27 cellular contexts compared by ENCODE assay signal in the genomic region with DNA sequence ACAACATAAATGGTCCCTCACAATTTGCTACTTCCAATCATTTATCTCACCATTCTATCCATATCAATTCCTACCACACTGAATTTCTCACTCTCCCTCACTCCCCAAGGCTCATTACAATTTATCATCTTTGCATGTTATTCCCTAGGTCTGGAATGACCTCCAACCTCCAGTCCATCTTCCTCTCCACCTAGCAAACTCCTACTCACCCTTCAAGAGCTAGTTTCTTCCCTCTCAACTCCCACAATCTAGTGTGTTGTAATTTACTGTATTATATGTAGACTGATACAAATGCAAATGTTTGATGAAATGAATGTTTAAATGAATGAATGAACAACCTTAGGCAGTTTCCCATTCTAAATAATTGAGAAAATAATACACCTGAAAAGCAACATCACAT. TPM values are rescaled to one million over a fixed set of nuclear protein-coding genes. Genes with fewer than 3 reads are reported as not detected.
DNase-seq lines count a peak whose midpoint lies in the region; ATAC-seq, FAIRE-seq and TF ChIP-seq lines count a peak whose summit lies in the region.
"Had no signal": no experiment of that assay in that cellular context is flagged by ENCODE, and none has a peak within 500 bp of the region (broad histone marks: within the 10 kb centered on the region; RNA-seq: fewer than 3 reads in every experiment).

No MANE protein-coding gene starts in this region.

- H3K4me1 Mint-ChIP-seq in CD4-positive, alpha-beta T cell (ENCODE audit: low read depth), result peaks cover 47% of the 10 kb centered on the region
- peaks cover 21% of the 10 kb centered on the region for H3K4me1 Mint-ChIP-seq in endodermal cell

- H3K4me2 ChIP-seq in A549 (peak overlapping the region; percentile 14; the same call in 1 of the 3 replicates), OCI-LY3 (ENCODE audit: low read length) (peak overlapping the region; percentile 28)

- no peak overlapping the region for H2AFZ ChIP-seq in OCI-LY3 (ENCODE audit: low read depth, low read length)

- peak overlapping the region; percentile 62 for H3K4me3 Mint-ChIP-seq in CD4-positive, alpha-beta T cell
- peak overlapping the region; percentile 0 for H3K4me3 Mint-ChIP-seq in endodermal cell
- H3K4me3 Mint-ChIP-seq: activated T-helper 1 cell treated with anti-CD3 and anti-CD28 coated beads, Interleukin-12 subunit alpha, Interleukin-12 subunit beta, Interleukin-2, Interleukin-4 antibody, amounts not matched to agents 30 ng/mL and 10 ng/mL and 1 ng/mL, durations not matched to agents 14 hours and 24 hours and 36 hours; CD14-positive monocyte; T-helper 1 cell treated with Interleukin-12 subunit alpha and Interleukin-12 subunit beta and Interleukin-4 antibody, amounts not matched to agents 30 μg/mL and 1 μg/mL, for 36 hours had no signal

- no peak for TF ChIP-seq POLR2A in A549 (IDR thresholded peaks at IDR 0.05; ENCODE audit: low read length)

- H3K9ac ChIP-seq in OCI-LY3 (ENCODE audit: low read length), result no peak overlapping the region
- peak overlapping the region; percentile 81 for H3K9ac ChIP-seq in endodermal cell (ENCODE audit: extremely low read depth, low read length, poor library complexity, severe bottlenecking)

- ATAC-seq in A549 (no peak), left ventricle myocardium superior (no peak), GM21381 (IDR thresholded peaks at IDR 0.05; ENCODE audit: unreplicated experiment) (no peak)
- no peak for ATAC-seq in CD4-positive, alpha-beta T cell (ENCODE audit: poor library complexity)
- ATAC-seq: activated naive CD4-positive, alpha-beta T cell treated with anti-CD3 and anti-CD28 coated beads, Interleukin-2, amount 50 U/mL, for 72 hours; gastrocnemius medialis; Panc1; sciatic nerve had no signal

- H3K36me3 ChIP-seq in OCI-LY3 (replicated peaks; ENCODE audit: low read depth, low read length), result peaks cover 4% of the 10 kb centered on the region
- H3K36me3 ChIP-seq in endodermal cell (ENCODE audit: control insufficient read depth, insufficient read depth, low read length), result peaks cover 32% of the 10 kb centered on the region
- H3K36me3 ChIP-seq: gastrocnemius medialis, thoracic aorta, uterus had no signal

- peak overlapping the region; percentile 51 for H3K27ac Mint-ChIP-seq in CD4-positive, alpha-beta T cell
- no peak overlapping the region for H3K27ac Mint-ChIP-seq in endodermal cell
- H3K27ac Mint-ChIP-seq: activated T-helper 1 cell treated with anti-CD3 and anti-CD28 coated beads, Interleukin-12 subunit alpha, Interleukin-12 subunit beta, Interleukin-2, Interleukin-4 antibody, amounts not matched to agents 30 ng/mL and 10 ng/mL and 1 ng/mL, durations not matched to agents 14 hours and 24 hours and 36 hours; progenitor cell of endocrine pancreas; T-helper 1 cell treated with Interleukin-12 subunit alpha and Interleukin-12 subunit beta and Interleukin-4 antibody, amounts not matched to agents 30 μg/mL and 1 μg/mL, for 36 hours had no signal

- no peaks in the 10 kb centered on the region for H3K27me3 Mint-ChIP-seq in CD4-positive, alpha-beta T cell
- no peaks in the 10 kb centered on the region for H3K27me3 Mint-ChIP-seq in endodermal cell (ENCODE audit: insufficient read depth)
- H3K27me3 Mint-ChIP-seq: progenitor cell of endocrine pancreas had no signal

- H3K9me3 Mint-ChIP-seq in CD4-positive, alpha-beta T cell, result peaks cover 2% of the 10 kb centered on the region
- H3K9me3 Mint-ChIP-seq in endodermal cell, result peaks cover 8% of the 10 kb centered on the region

- intact Hi-C loops in CD4-positive, alpha-beta T cell (cut with DNase I, micrococcal nuclease), result no loop called here
- intact Hi-C loops in left ventricle myocardium superior (cut with micrococcal nuclease), result no loop called here

- H3K9me3 ChIP-seq in A549 (peaks cover 11% of the 10 kb centered on the region), OCI-LY3 (ENCODE audit: insufficient read depth, low read length) (no peaks in the 10 kb centered on the region), endodermal cell (ENCODE audit: control insufficient read depth, low read length) (peaks cover 13% of the 10 kb centered on the region)
- no peaks in the 10 kb centered on the region for H3K9me3 ChIP-seq in CD4-positive, alpha-beta T cell (ENCODE audit: control insufficient read depth, low read length)
- H3K9me3 ChIP-seq: gastrocnemius medialis, thoracic aorta, uterus had no signal

- H4K20me1 ChIP-seq in OCI-LY3 (ENCODE audit: insufficient read depth, low read length), result peaks cover 54% of the 10 kb centered on the region

- H3K4me1 ChIP-seq in A549 (peaks cover 31% of the 10 kb centered on the region; the same call in 2 of the 3 replicates), OCI-LY3 (ENCODE audit: low read length) (peaks cover 35% of the 10 kb centered on the region), endodermal cell (ENCODE audit: control insufficient read depth, insufficient read depth, low read length) (no peaks in the 10 kb centered on the region)
- H3K4me1 ChIP-seq: uterus had no signal

- TF ChIP-seq CTCF in A549 (IDR thresholded peaks at IDR 0.05) (no peak), OCI-LY3 (IDR thresholded peaks at IDR 0.05; ENCODE audit: low read depth, low read length) (no peak), endodermal cell (conservative IDR thresholded peaks at IDR 0.05) (no peak)
- no peak for TF ChIP-seq CTCF in CD4-positive, alpha-beta T cell (IDR thresholded peaks at IDR 0.05)

- CTCF ChIA-PET in A549 (lab: Yijun Ruan, JAX), result interaction anchor here (1.0 kb wide), 1 partner anchor 89 kb away, joined by 3 read pairs; no protein-coding TSS in a partner anchor
- CTCF ChIA-PET in CD4-positive, alpha-beta T cell (lab: Charles Lee), result interaction anchor here (0.9 to 1.3 kb wide), 2 partner anchors 84 to 181 kb away, joined by 3 read pairs; a partner anchor contains a TSS

- FAIRE-seq in A549 (lab: Jason Lieb, UNC), result no peak
- FAIRE-seq: GM12892 had no signal

- no peak for TF ChIP-seq RAD21 in A549 (conservative IDR thresholded peaks at IDR 0.05 in 1 of 2, IDR thresholded peaks at IDR 0.05 in 1 of 2)

- no peak for TF ChIP-seq EP300 in A549 (IDR thresholded peaks at IDR 0.05)

- POLR2A ChIA-PET in A549 (lab: Yijun Ruan, JAX), result no interaction called here
- POLR2A ChIA-PET in CD4-positive, alpha-beta T cell (lab: Charles Lee), result no interaction called here

- peaks cover 92% of the 10 kb centered on the region for H3K79me2 ChIP-seq in OCI-LY3 (ENCODE audit: low read length)

- peaks cover 39% of the 10 kb centered on the region for H3K36me3 Mint-ChIP-seq in CD4-positive, alpha-beta T cell (ENCODE audit: low read depth)
- peaks cover 11% of the 10 kb centered on the region for H3K36me3 Mint-ChIP-seq in endodermal cell (ENCODE audit: low read depth)
- H3K36me3 Mint-ChIP-seq: CD14-positive monocyte had no signal

- DNase-seq in A549 (ENCODE audit: low read depth in 1 of 2, low spot score in 1 of 2) (no peak), endodermal cell (no peak), AG08395 (ENCODE audit: low spot score) (no peak), anterior cingulate cortex (lab: John Stamatoyannopoulos, UW) (no peak), left ventricle myocardium superior (no peak)
- DNase-seq in CD4-positive, alpha-beta T cell, result no peak
- DNase-seq: activated CD4-positive, alpha-beta T cell treated with anti-CD3 and anti-CD28 coated beads for 48 hours; gastrocnemius medialis; mammary epithelial cell; NCI-H1105 treated with DMSO at 0.1 percent for 48 hours; NCI-H2029; NCI-H526; stimulated activated CD4-positive, alpha-beta T cell treated with anti-CD3 and anti-CD28 coated beads, Interleukin-12 subunit alpha, Interleukin-12 subunit beta, amount 100 ng/mL, for 4 hours; stimulated activated CD4-positive, alpha-beta T cell treated with anti-CD3 and anti-CD28 coated beads, Interleukin-4, amount 100 ng/mL, for 4 hours; stimulated activated naive CD4-positive, alpha-beta T cell treated with Interleukin-2 at 50 U/mL for 16 hours; uterus had no signal

- H3K27me3 ChIP-seq in CD4-positive, alpha-beta T cell (ENCODE audit: control insufficient read depth, insufficient read depth, low read length), result no peaks in the 10 kb centered on the region
- H3K27me3 ChIP-seq in OCI-LY3 (ENCODE audit: low read depth, low read length) (no peaks in the 10 kb centered on the region), endodermal cell (ENCODE audit: control insufficient read depth, insufficient read depth, low read length, poor library complexity, severe bottlenecking) (no peaks in the 10 kb centered on the region)
- H3K27me3 ChIP-seq: gastrocnemius medialis, uterus had no signal

- H3K27ac ChIP-seq in A549, result no peak overlapping the region
- H3K27ac ChIP-seq in CD4-positive, alpha-beta T cell (ENCODE audit: low read depth, low read length), result no peak overlapping the region
- H3K27ac ChIP-seq in OCI-LY3 (ENCODE audit: low read length), result no peak overlapping the region
- no peak overlapping the region for H3K27ac ChIP-seq in endodermal cell (ENCODE audit: low read depth, low read length)
- H3K27ac ChIP-seq: thoracic aorta, uterus had no signal

- H3K4me3 ChIP-seq in A549, result no peak overlapping the region
- H3K4me3 ChIP-seq in OCI-LY3 (ENCODE audit: low read length), result no peak overlapping the region
- peak overlapping the region; percentile 99 for H3K4me3 ChIP-seq in endodermal cell (ENCODE audit: low read length)
- H3K4me3 ChIP-seq: gastrocnemius medialis, thoracic aorta, uterus had no signal

RNA-seq across cellular contexts. Expression of a gene that starts 3.6 kb away (rescaled TPM):
- 32.2 and 34.1 TPM in 2 replicates for polyA plus RNA-seq in A549 (2011; rRNA removed)
- 22.1 and 23.4 TPM in 2 replicates for polyA plus RNA-seq in A549 (2012; cell fraction: cytosol; rRNA removed)
- 52.8 and 55.3 TPM in 2 replicates for polyA plus RNA-seq in A549 (2012; cell fraction: nucleus; rRNA removed)
- polyA plus RNA-seq in A549 (2017; fragmentation: RNase III; extraction: RNeasy Plus Mini Kit Qiagen cat#74134 plus additional on column Dnase treatment), result 25.3 to 28.0 TPM (median 26.2 TPM) in 3 replicates
- polyA minus RNA-seq in A549 (2011; rRNA and poly(A)+ RNA removed), result 20.3 and 21.4 TPM in 2 replicates
- 100 to 1,000 TPM; 141 to 147 TPM for total RNA-seq in CD4-positive, alpha-beta T cell
- 100 to 1,000 TPM; 131 to 170 TPM for total RNA-seq in endodermal cell
- 85.3 TPM for polyA plus RNA-seq in endodermal cell (2013, experiment 1 of 2)
- polyA plus RNA-seq in endodermal cell (2013, experiment 2 of 2), result 95.6 TPM
- total RNA-seq in left ventricle myocardium superior, result 36.2 TPM

RNA-seq across cellular contexts. Expression of a gene that starts 52.9 kb away (rescaled TPM):
- polyA plus RNA-seq in A549 (2011; rRNA removed) (not detected in 2 replicates), A549 (2017; fragmentation: RNase III; extraction: RNeasy Plus Mini Kit Qiagen cat#74134 plus additional on column Dnase treatment) (not detected in 3 replicates)
- polyA plus RNA-seq in A549 (2012; cell fraction: cytosol; rRNA removed), result 0.03 TPM in 1 of 2 replicates, not detected in the other
- polyA plus RNA-seq in A549 (2012; cell fraction: nucleus; rRNA removed), result not detected in 2 replicates
- polyA minus RNA-seq in A549 (2011; rRNA and poly(A)+ RNA removed), result not detected in 2 replicates
- 10 to 100 TPM; 11.7 to 12.5 TPM for total RNA-seq in CD4-positive, alpha-beta T cell
- total RNA-seq in endodermal cell (10 to 100 TPM; 17.8 to 23.7 TPM), left ventricle myocardium superior (4.2 TPM)
- polyA plus RNA-seq in endodermal cell (2013, experiment 1 of 2), result 49.4 TPM
- polyA plus RNA-seq in endodermal cell (2013, experiment 2 of 2), result 45.7 TPM
